In the genomic region with DNA sequence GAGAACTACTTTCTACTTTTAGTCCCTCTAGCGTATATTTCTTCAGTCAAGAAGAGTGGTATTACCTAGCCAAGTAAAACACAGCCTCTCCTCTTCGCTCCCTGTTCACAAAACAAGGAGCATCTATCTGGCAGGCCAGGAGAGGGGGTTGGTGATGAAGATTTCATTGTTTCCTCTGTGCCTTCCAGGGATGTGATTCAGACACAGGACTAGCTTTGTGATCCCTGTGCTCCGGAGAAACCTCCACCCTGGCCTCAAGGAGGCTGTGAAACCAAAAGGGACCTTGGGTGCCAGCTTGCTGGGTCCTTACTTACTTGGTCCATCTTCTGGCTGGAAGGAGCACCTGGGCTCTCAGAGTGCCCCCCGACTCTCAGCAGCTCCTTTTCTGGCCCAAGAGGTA, we compare ENCODE assay signal across 10 cellular contexts. TPM values are rescaled to one million over a fixed set of nuclear protein-coding genes. Genes with fewer than 3 reads are reported as not detected.
A peak's percentile ranks its signal among the peaks of the same experiment; 100 is the strongest.
DNase-seq lines count a peak whose midpoint lies in the region; ATAC-seq and TF ChIP-seq lines count a peak whose summit lies in the region.
"Had no signal": no experiment of that assay in that cellular context is flagged by ENCODE, and none has a peak within 500 bp of the region (broad histone marks: within the 10 kb centered on the region; RNA-seq: fewer than 3 reads in every experiment).

No MANE protein-coding gene starts in this region.

- H3K4me3 ChIP-seq in spleen = no peak overlapping the region

- DNase-seq in HCEC 1CT (peak; percentile 28), astrocyte of the hippocampus (ENCODE audit: low read depth, low spot score) (peak; percentile 52), hepatic stellate cell (ENCODE audit: low spot score) (peak; percentile 23), spleen (peak; percentile 43), NCI-H2029 (lab: John Stamatoyannopoulos, UW) (no peak)
- DNase-seq in stimulated activated CD4-positive, alpha-beta T cell treated with anti-CD3 and anti-CD28 coated beads, Interleukin-2, amount 100 ng/mL, for 24 hours = no peak
- DNase-seq in NK-92 treated with Interleukin-12 subunit alpha and Interleukin-12 subunit beta, amount 100 ng/mL, for 24 hours (lab: John Stamatoyannopoulos, UW) = no peak
- DNase-seq: NCI-H774; stimulated activated CD4-positive, alpha-beta T cell treated with anti-CD3 and anti-CD28 coated beads, Interleukin-4, amount 100 ng/mL, for 4 hours had no signal

- intact Hi-C loops in spleen (cut with DNase I; ENCODE audit: low total_unique reads) = no loop called here

- peaks cover 0 to 18% (median 0%) of the 10 kb centered on the region in 6 donors for H3K36me3 ChIP-seq in spleen

- ATAC-seq in HG03521 (IDR thresholded peaks at IDR 0.05; ENCODE audit: unreplicated experiment) = no peak

- no peak for TF ChIP-seq POLR2A in spleen (IDR thresholded peaks at IDR 0.05)

- peak overlapping the region in 1 of 8 donors; percentile 93 for H3K27ac ChIP-seq in spleen

- H3K9me3 ChIP-seq in spleen = no peaks in the 10 kb centered on the region

- 66 to 88% (median 72%) methylated on average over 3 to 4 of the region's 4 CpGs for WGBS in spleen, 5 donors

- TF ChIP-seq CTCF in spleen (IDR thresholded peaks at IDR 0.05 in 8 of 11, conservative IDR thresholded peaks at IDR 0.05 in 3 of 11) = no peak

- H3K27me3 ChIP-seq in spleen (replicated peaks in 1 of 7) = peaks cover 0 to 11% (median 0%) of the 10 kb centered on the region in 7 donors

- peaks cover 0 to 30% (median 18%) of the 10 kb centered on the region in 6 donors for H3K4me1 ChIP-seq in spleen

RNA-seq across cellular contexts. Expression of gene RHOB, which starts 5.7 kb away (rescaled TPM):
- 100 to 1,000 TPM in 6 of 7 donors, 10 to 100 TPM in 1; 94.3 to 309 (median 233) TPM for total RNA-seq in spleen
- polyA plus RNA-seq in spleen = 10 to 100 TPM; 32.6 to 69.0 (median 61.0) TPM

Comparison
In these comparisons a context has a peak if more than half of its experiments do, and no peak if none do; other contexts are left out.
1. DNase-seq: peak in HCEC 1CT (single experiment), astrocyte of the hippocampus (single experiment), hepatic stellate cell (single experiment) and spleen (single experiment); none in stimulated activated CD4-positive, alpha-beta T cell treated with anti-CD3 and anti-CD28 coated beads, Interleukin-2, amount 100 ng/mL, for 24 hours (0 of 2), NK-92 treated with Interleukin-12 subunit alpha and Interleukin-12 subunit beta, amount 100 ng/mL, for 24 hours (single experiment) and NCI-H2029 (single experiment).